In genomic region chr9:135074354-135075233, GRCh38 we compare ENCODE assay signal across 14 cellular contexts. TPM values are rescaled to one million over a fixed set of nuclear protein-coding genes. Genes with fewer than 3 reads are reported as not detected.
DNase-seq lines count a peak whose midpoint lies in the region; TF ChIP-seq lines count a peak whose summit lies in the region.
"Had no signal": no experiment of that assay in that cellular context is flagged by ENCODE, and none has a peak within 500 bp of the region (broad histone marks: within the 10 kb centered on the region; RNA-seq: fewer than 3 reads in every experiment).

No MANE protein-coding gene starts in this region.

- H3K9me3 ChIP-seq in esophagus muscularis mucosa (no peaks in the 10 kb centered on the region), neural cell (ENCODE audit: low read length) (no peaks in the 10 kb centered on the region), transverse colon (no peaks in the 10 kb centered on the region)

- TF ChIP-seq CTCF in esophagus muscularis mucosa (IDR thresholded peaks at IDR 0.05) (no peak), neural cell (IDR thresholded peaks at IDR 0.05; ENCODE audit: poor library complexity, severe bottlenecking) (no peak), transverse colon (IDR thresholded peaks at IDR 0.05) (no peak)

- intact Hi-C loops in esophagus muscularis mucosa (cut with DNase I) (no loop called here), transverse colon (cut with DNase I; ENCODE audit: low total_unique reads) (no loop called here)

- no peaks in the 10 kb centered on the region for H3K9me2 ChIP-seq in neural cell (ENCODE audit: insufficient read depth, low read length)

- H4K20me1 ChIP-seq in neural cell (ENCODE audit: insufficient read depth) = no peaks in the 10 kb centered on the region

- no peaks in the 10 kb centered on the region for H3K79me2 ChIP-seq in neural cell (replicated peaks; ENCODE audit: insufficient read depth, low read length)

- TF ChIP-seq POLR2A in esophagus muscularis mucosa (IDR thresholded peaks at IDR 0.05; ENCODE audit: low read depth) = no peak
- no peak for TF ChIP-seq POLR2A in transverse colon (IDR thresholded peaks at IDR 0.05)

- no peak for TF ChIP-seq RAD21 in neural cell (conservative IDR thresholded peaks at IDR 0.05)

- peak overlapping the region; percentile 60 to 82 (median 63) for H3K4me3 ChIP-seq in esophagus muscularis mucosa
- peak overlapping the region; percentile 85 for H3K4me3 ChIP-seq in neural cell (ENCODE audit: low read length)
- peak overlapping the region in 3 of 4 donors; percentile 33 to 51 (median 50) for H3K4me3 ChIP-seq in transverse colon

- TF ChIP-seq EP300 in esophagus muscularis mucosa (IDR thresholded peaks at IDR 0.05) (no peak), neural cell (conservative IDR thresholded peaks at IDR 0.05; ENCODE audit: poor library complexity, severe bottlenecking) (no peak), transverse colon (IDR thresholded peaks at IDR 0.05; ENCODE audit: low read depth) (no peak)

- H3F3A ChIP-seq in neural cell (ENCODE audit: insufficient read depth, low read length, poor library complexity, severe bottlenecking) = no peaks in the 10 kb centered on the region

- 42% methylated on average over 15 of the region's 19 CpGs for WGBS in esophagus muscularis mucosa
- WGBS in transverse colon (ENCODE audit: low coverage in 1 of 2), 2 donors = 11 to 42% methylated on average over 7 to 19 of the region's 19 CpGs

- H3K27me3 ChIP-seq in esophagus muscularis mucosa (peaks cover 0 to 42% (median 0%) of the 10 kb centered on the region in 4 donors), neural cell (ENCODE audit: insufficient read depth, low read depth, low read length) (no peaks in the 10 kb centered on the region), transverse colon (peaks cover 23% of the 10 kb centered on the region)

- H2AFZ ChIP-seq in neural cell (ENCODE audit: low read depth, low read length) = no peak overlapping the region

- in situ Hi-C loops in transverse colon (cut with MboI; ENCODE audit: low pct_ligation_motif_present in 1 of 4, low pct_unique_long_range_greater_than_20kb in 1 of 4, low sequenced_read_pairs in 3 of 4) = loop anchor here (25.0 kb wide), 2 partner anchors 263 to 338 kb away; no protein-coding TSS in a partner anchor

- H3K36me3 ChIP-seq in esophagus muscularis mucosa (no peaks in the 10 kb centered on the region), neural cell (ENCODE audit: insufficient read depth, low read length) (no peaks in the 10 kb centered on the region), transverse colon (no peaks in the 10 kb centered on the region)

- peak overlapping the region; percentile 69 for H3K9ac ChIP-seq in neural cell (ENCODE audit: low read length)

- H3K4me1 ChIP-seq in esophagus muscularis mucosa (peaks cover 16 to 29% (median 25%) of the 10 kb centered on the region in 4 donors), transverse colon (peaks cover 0 to 15% (median 9%) of the 10 kb centered on the region in 4 donors)
- H3K4me1 ChIP-seq: foreskin keratinocyte had no signal

- peak overlapping the region; percentile 73 for H3K4me2 ChIP-seq in neural cell (ENCODE audit: low read length)

- H3K27ac ChIP-seq in esophagus muscularis mucosa (replicated peaks in 1 of 4) (peak overlapping the region; percentile 57 to 76 (median 60)), neural cell (ENCODE audit: low read length) (no peak overlapping the region), transverse colon (peak overlapping the region in 1 of 4 donors; percentile 25)
- H3K27ac ChIP-seq: foreskin keratinocyte had no signal

- peak; percentile 28 for DNase-seq in activated CD8-positive, alpha-beta memory T cell treated with anti-CD3 and anti-CD28 coated beads, Interleukin-2, amount 50 U/mL, for 48 hours
- no peak for DNase-seq in activated CD8-positive, alpha-beta memory T cell treated with anti-CD3 and anti-CD28 coated beads for 24 hours
- DNase-seq in esophagus muscularis mucosa (ENCODE audit: extremely low spot score) = no peak
- DNase-seq in transverse colon = no peak
- DNase-seq in amniotic stem cell (lab: John Stamatoyannopoulos, UW) = no peak
- no peak for DNase-seq in activated CD4-positive, alpha-beta T cell treated with anti-CD3 and anti-CD28 coated beads for 48 hours
- DNase-seq in DMS 273 (lab: John Stamatoyannopoulos, UW; ENCODE audit: unreplicated experiment) = no peak
- DNase-seq: ACHN; activated T-cell treated with anti-CD3 and anti-CD28 coated beads, Interleukin-2, amount 50 U/mL, for 72 hours; foreskin keratinocyte; NCI-H1048; T-helper 17 cell had no signal

TF ChIP-seq in neural cell, 6 proteins besides CTCF, POLR2A, EP300 and RAD21:
- TF ChIP-seq EZH2 (IDR thresholded peaks at IDR 0.05; ENCODE audit: borderline replicate concordance, insufficient read depth, low read length, poor library complexity, severe bottlenecking) (no peak), REST (IDR thresholded peaks at IDR 0.05; ENCODE audit: borderline replicate concordance) (no peak), POLR2AphosphoS5 (IDR thresholded peaks at IDR 0.05) (no peak), TAF1 (IDR thresholded peaks at IDR 0.05; ENCODE audit: low read depth) (no peak), SMC3 (conservative IDR thresholded peaks at IDR 0.05; ENCODE audit: poor library complexity) (no peak), MXI1 (conservative IDR thresholded peaks at IDR 0.05; ENCODE audit: poor library complexity, severe bottlenecking) (no peak)

RNA-seq across cellular contexts. Expression of gene OLFM1, which starts 12.9 kb away (rescaled TPM):
- total RNA-seq in esophagus muscularis mucosa = 10 to 100 TPM; 18.7 to 46.1 (median 38.6) TPM
- polyA plus RNA-seq in neural cell = 102 and 134 TPM in 2 replicates
- 59.6 and 74.2 TPM in 2 replicates for polyA minus RNA-seq in neural cell
- 1 to 10 TPM in 3 of 4 donors, not detected in 1; 3.7 to 7.8 (median 4.0) TPM for total RNA-seq in transverse colon
- total RNA-seq: myocyte, T-helper 17 cell had no signal
